In genomic region chr17:48591435-48592077, GRCh38 we compare ENCODE assay signal across 17 cellular contexts. TPM values are rescaled to one million over a fixed set of nuclear protein-coding genes. Genes with fewer than 3 reads are reported as not detected.
DNase-seq lines count a peak whose midpoint lies in the region; ATAC-seq and TF ChIP-seq lines count a peak whose summit lies in the region.
"Had no signal": no experiment of that assay in that cellular context is flagged by ENCODE, and none has a peak within 500 bp of the region (broad histone marks: within the 10 kb centered on the region; RNA-seq: fewer than 3 reads in every experiment).

No MANE protein-coding gene starts in this region.

- no peak for ATAC-seq in natural killer cell
- no peak for ATAC-seq in WTC11
- no peak for ATAC-seq in GM19467 (IDR thresholded peaks at IDR 0.05; ENCODE audit: unreplicated experiment)
- ATAC-seq: gastroesophageal sphincter had no signal

- H3K27me3 Mint-ChIP-seq in activated naive CD8-positive, alpha-beta T cell: peaks cover 51% of the 10 kb centered on the region
- peaks cover 98% of the 10 kb centered on the region for H3K27me3 Mint-ChIP-seq in activated naive CD8-positive, alpha-beta T cell treated with anti-CD3 and anti-CD28 coated beads for 36 hours
- H3K27me3 Mint-ChIP-seq in natural killer cell (ENCODE audit: low read depth in 2 of 2) (peaks cover 76 to 85% of the 10 kb centered on the region in 2 donors), WTC11 (ENCODE audit: low read depth) (peaks cover 100% of the 10 kb centered on the region; the same call in 1 of the 2 replicates)

- H3K9me3 Mint-ChIP-seq in activated naive CD8-positive, alpha-beta T cell (ENCODE audit: low read depth): no peaks in the 10 kb centered on the region
- no peaks in the 10 kb centered on the region for H3K9me3 Mint-ChIP-seq in activated naive CD8-positive, alpha-beta T cell treated with anti-CD3 and anti-CD28 coated beads for 36 hours
- H3K9me3 Mint-ChIP-seq in natural killer cell (no peaks in the 10 kb centered on the region), WTC11 (no peaks in the 10 kb centered on the region)
- H3K9me3 Mint-ChIP-seq: immature natural killer cell had no signal

- peak overlapping the region; percentile 23 for H3K27ac Mint-ChIP-seq in activated naive CD8-positive, alpha-beta T cell
- H3K27ac Mint-ChIP-seq in activated naive CD8-positive, alpha-beta T cell treated with anti-CD3 and anti-CD28 coated beads for 36 hours: no peak overlapping the region
- H3K27ac Mint-ChIP-seq in natural killer cell (no peak overlapping the region), WTC11 (no peak overlapping the region)
- H3K27ac Mint-ChIP-seq: immature natural killer cell had no signal

- peak overlapping the region; percentile 74 for H3K4me3 ChIP-seq in epithelial cell of proximal tubule (ENCODE audit: low read depth, low read length)
- H3K4me3 ChIP-seq: MG63 had no signal

- H3K36me3 Mint-ChIP-seq in activated naive CD8-positive, alpha-beta T cell: no peaks in the 10 kb centered on the region
- no peaks in the 10 kb centered on the region for H3K36me3 Mint-ChIP-seq in activated naive CD8-positive, alpha-beta T cell treated with anti-CD3 and anti-CD28 coated beads for 36 hours
- H3K36me3 Mint-ChIP-seq in natural killer cell: no peaks in the 10 kb centered on the region
- H3K36me3 Mint-ChIP-seq in WTC11: peaks cover 2% of the 10 kb centered on the region; the same call in 1 of the 2 replicates

- intact Hi-C loops in natural killer cell (cut with micrococcal nuclease): loop anchor here (5.0 kb wide), 1 partner anchor 329 kb away; no protein-coding TSS in a partner anchor

- POLR2A ChIA-PET in WTC11 (lab: Charles Lee): no interaction called here

- CTCF ChIA-PET in WTC11 (lab: Charles Lee): interaction anchor here (1.0 to 2.5 kb wide), 5 partner anchors 21 to 255 kb away, joined by 3 to 15 read pairs (median 10); no protein-coding TSS in a partner anchor

- no peak for DNase-seq in activated naive CD8-positive, alpha-beta T cell treated with anti-CD3 and anti-CD28 coated beads for 36 hours
- no peak for DNase-seq in epithelial cell of proximal tubule (ENCODE audit: low read depth)
- DNase-seq in natural killer cell: no peak
- no peak for DNase-seq in cortex of kidney (lab: John Stamatoyannopoulos, UW)
- DNase-seq in medulla oblongata (ENCODE audit: extremely low spot score): no peak
- no peak for DNase-seq in WTC11 (ENCODE audit: low spot score)
- DNase-seq: ACHN, activated gamma-delta T cell treated with Interleukin-2 at 50 U/mL for 16 hours, immature natural killer cell, MG63, midbrain, NCI-H187 treated with DMSO at 0.1 percent for 48 hours, NCI-H69 had no signal

- no peak overlapping the region for H3K4me3 Mint-ChIP-seq in activated naive CD8-positive, alpha-beta T cell
- no peak overlapping the region for H3K4me3 Mint-ChIP-seq in activated naive CD8-positive, alpha-beta T cell treated with anti-CD3 and anti-CD28 coated beads for 36 hours
- H3K4me3 Mint-ChIP-seq in natural killer cell: peak overlapping the region; percentile 49
- no peak overlapping the region for H3K4me3 Mint-ChIP-seq in WTC11

- H3K4me1 Mint-ChIP-seq in activated naive CD8-positive, alpha-beta T cell (ENCODE audit: low read depth): peaks cover 27% of the 10 kb centered on the region
- H3K4me1 Mint-ChIP-seq in activated naive CD8-positive, alpha-beta T cell treated with anti-CD3 and anti-CD28 coated beads for 36 hours: peaks cover 28% of the 10 kb centered on the region
- H3K4me1 Mint-ChIP-seq in natural killer cell: peaks cover 23 to 33% of the 10 kb centered on the region in 2 donors
- peaks cover 46% of the 10 kb centered on the region for H3K4me1 Mint-ChIP-seq in WTC11

- no peak for TF ChIP-seq CTCF in epithelial cell of proximal tubule (conservative IDR thresholded peaks at IDR 0.05; ENCODE audit: low read depth, low read length)
- no peak for TF ChIP-seq CTCF in natural killer cell (IDR thresholded peaks at IDR 0.05)
- no peak for TF ChIP-seq CTCF in WTC11 (IDR thresholded peaks at IDR 0.05)

TF ChIP-seq in WTC11, 78 proteins besides CTCF, POLR2A, EP300 and RAD21:
- TF ChIP-seq ZBTB43 (CRISPR knock-in tag; IDR thresholded peaks at IDR 0.05): no peak
- no peak for TF ChIP-seq ZNF317 (CRISPR knock-in tag; IDR thresholded peaks at IDR 0.05; ENCODE audit: borderline replicate concordance, low read depth)
TF ChIP-seq in WTC11: peak in this region for 0.

RNA-seq across cellular contexts. Expression of gene HOXB3, which starts 1.5 kb away (rescaled TPM):
- 1 to 10 TPM; 1.4 to 2.0 TPM for total RNA-seq in activated naive CD8-positive, alpha-beta T cell treated with anti-CD3 and anti-CD28 coated beads for 36 hours
- total RNA-seq in epithelial cell of proximal tubule: 22.6 and 49.9 TPM in 2 replicates
- total RNA-seq in natural killer cell: 10 to 100 TPM in 2 of 3 donors, 1 to 10 TPM in 1; 7.9 to 15.6 (median 15.3) TPM
- 0.09 to 0.30 TPM (median 0.11 TPM) in 3 replicates for total RNA-seq in WTC11 (2021)
- total RNA-seq: bronchial epithelial cell had no signal

RNA-seq across cellular contexts. Expression of gene HOXB5, which starts 2.0 kb away (rescaled TPM):
- not detected for total RNA-seq in activated naive CD8-positive, alpha-beta T cell treated with anti-CD3 and anti-CD28 coated beads for 36 hours
- total RNA-seq in epithelial cell of proximal tubule (2.8 and 5.5 TPM in 2 replicates), natural killer cell (not detected), WTC11 (2021) (not detected in 3 replicates)
- total RNA-seq: bronchial epithelial cell had no signal

RNA-seq across cellular contexts. Expression of gene HOXB6, which starts 13.2 kb away (rescaled TPM):
- not detected for total RNA-seq in activated naive CD8-positive, alpha-beta T cell treated with anti-CD3 and anti-CD28 coated beads for 36 hours
- total RNA-seq in epithelial cell of proximal tubule: 42.9 and 55.6 TPM in 2 replicates
- total RNA-seq in natural killer cell: not detected
- total RNA-seq in WTC11 (2021): 0.11 TPM in 1 of 3 replicates, not detected in the others
- total RNA-seq: bronchial epithelial cell had no signal

RNA-seq across cellular contexts. Expression of gene HOXB4, which starts 13.4 kb away (rescaled TPM):
- 1 to 10 TPM; 1.3 to 1.9 TPM for total RNA-seq in activated naive CD8-positive, alpha-beta T cell treated with anti-CD3 and anti-CD28 coated beads for 36 hours
- total RNA-seq in epithelial cell of proximal tubule (4.3 and 5.7 TPM in 2 replicates), natural killer cell (1 to 10 TPM; 3.5 to 6.7 (median 5.7) TPM), WTC11 (2021) (0.04 TPM in 1 of 3 replicates, not detected in the others)
- total RNA-seq: bronchial epithelial cell had no signal

RNA-seq across cellular contexts. Expression of gene HOXB7, which starts 19.3 kb away (rescaled TPM):
- 1 to 10 TPM in 1 of 2 experiments, under 1 TPM in 1; 0.62 to 1.4 TPM for total RNA-seq in activated naive CD8-positive, alpha-beta T cell treated with anti-CD3 and anti-CD28 coated beads for 36 hours
- 24.9 and 26.0 TPM in 2 replicates for total RNA-seq in epithelial cell of proximal tubule
- total RNA-seq in natural killer cell: 1 to 10 TPM in 1 of 3 donors, under 1 TPM in 2; 0.45 to 1.4 (median 0.97) TPM
- total RNA-seq in WTC11 (2021): 0.14 TPM in 1 of 3 replicates, not detected in the others
- total RNA-seq: bronchial epithelial cell had no signal

Comparison
In these comparisons a context has a peak if more than half of its experiments do, and no peak if none do; other contexts are left out.
1. RNA of gene HOXB6, which starts 13.2 kb away (total RNA-seq): 42.9 to 55.6 TPM in epithelial cell of proximal tubule; not detected in natural killer cell, 0.11 TPM in WTC11 and not detected in activated naive CD8-positive, alpha-beta T cell treated with anti-CD3 and anti-CD28 coated beads for 36 hours; every median in the first group is over 10 times any median in the second.